ENCODE assay signal across 8 cellular contexts in genomic region chr7:41942468-41943097, GRCh38.
DNase-seq lines count a peak whose midpoint lies in the region; ATAC-seq and TF ChIP-seq lines count a peak whose summit lies in the region.

No MANE protein-coding gene starts in this region.

- ATAC-seq in GM18517 (IDR thresholded peaks at IDR 0.05; ENCODE audit: unreplicated experiment) (peak; percentile 24), HG03066 (IDR thresholded peaks at IDR 0.05; ENCODE audit: low read depth, unreplicated experiment) (peak; percentile 8)
- peak; percentile 9 for ATAC-seq in central memory CD8-positive, alpha-beta T cell (replicated peaks; ENCODE audit: extremely low read depth, poor library complexity, severe bottlenecking)

- H3K27ac Mint-ChIP-seq in central memory CD8-positive, alpha-beta T cell (ENCODE audit: low read depth), result no peak overlapping the region
- H3K27ac Mint-ChIP-seq in neural crest cell (ENCODE audit: unreplicated experiment), result peak overlapping the region; percentile 89

- H3K4me3 Mint-ChIP-seq in central memory CD8-positive, alpha-beta T cell, result no peak overlapping the region
- H3K4me3 Mint-ChIP-seq in neural crest cell, result peak overlapping the region; percentile 64

- H3K36me3 Mint-ChIP-seq in central memory CD8-positive, alpha-beta T cell (ENCODE audit: insufficient read depth), result peaks cover 6% of the 10 kb centered on the region
- peaks cover 2% of the 10 kb centered on the region for H3K36me3 Mint-ChIP-seq in neural crest cell (ENCODE audit: low read depth)

- DNase-seq in central memory CD8-positive, alpha-beta T cell (ENCODE audit: low spot score in 2 of 2), result no peak
- DNase-seq in neural crest cell (ENCODE audit: low read depth, low spot score), result no peak
- no peak for DNase-seq in HT-29 (ENCODE audit: low spot score)
- DNase-seq in D341Med (ENCODE audit: low spot score), result no peak
- DNase-seq in activated effector memory CD4-positive, alpha-beta T cell treated with Interleukin-2 at 50 U/mL for 16 hours, result no peak
- no peak for DNase-seq in NCI-H446 (lab: John Stamatoyannopoulos, UW)

- peaks cover 50% of the 10 kb centered on the region for H3K27me3 Mint-ChIP-seq in central memory CD8-positive, alpha-beta T cell
- H3K27me3 Mint-ChIP-seq in neural crest cell (ENCODE audit: low read depth), result peaks cover 12% of the 10 kb centered on the region

- H3K9me3 Mint-ChIP-seq in central memory CD8-positive, alpha-beta T cell, result no peaks in the 10 kb centered on the region
- H3K9me3 Mint-ChIP-seq in neural crest cell, result no peaks in the 10 kb centered on the region

- no peak for TF ChIP-seq CTCF in neural crest cell (conservative IDR thresholded peaks at IDR 0.05)

- peaks cover 5% of the 10 kb centered on the region for H3K4me1 Mint-ChIP-seq in central memory CD8-positive, alpha-beta T cell
- peaks cover 11% of the 10 kb centered on the region for H3K4me1 Mint-ChIP-seq in neural crest cell
